2 cellular contexts compared by ENCODE assay signal in the genomic region with DNA sequence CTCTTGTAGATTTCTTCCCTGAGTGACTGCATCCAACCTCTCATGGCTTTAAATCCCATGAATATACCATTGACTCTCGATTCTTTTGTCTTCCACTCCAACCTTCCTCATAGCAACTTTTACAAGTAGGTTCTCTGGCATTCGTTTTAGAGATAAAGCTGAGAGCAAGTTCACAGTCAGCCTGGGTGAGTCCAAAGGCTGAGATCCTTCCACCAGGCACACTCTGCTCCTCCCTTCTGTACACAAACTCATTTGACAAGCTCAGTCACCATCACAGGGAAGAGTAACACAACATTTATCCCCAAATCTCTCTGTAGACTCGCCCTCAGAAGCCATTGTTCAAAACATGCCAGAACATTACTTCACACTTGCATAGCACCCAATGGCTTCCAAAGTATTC.
A peak's percentile ranks its signal among the peaks of the same experiment; 100 is the strongest.
TF ChIP-seq lines count a peak whose summit lies in the region.

No MANE protein-coding gene starts in this region.

TF ChIP-seq in WTC11, 78 proteins besides CTCF, POLR2A, EP300 and RAD21 (continued from another document):
- TF ChIP-seq, protein P1, sequence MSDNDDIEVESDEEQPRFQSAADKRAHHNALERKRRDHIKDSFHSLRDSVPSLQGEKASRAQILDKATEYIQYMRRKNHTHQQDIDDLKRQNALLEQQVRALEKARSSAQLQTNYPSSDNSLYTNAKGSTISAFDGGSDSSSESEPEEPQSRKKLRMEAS (CRISPR knock-in tag; IDR thresholded peaks at IDR 0.05), result no peak
- TF ChIP-seq ZNF138 (CRISPR knock-in tag; conservative IDR thresholded peaks at IDR 0.05) (no peak), NFE2L1 (CRISPR knock-in tag; IDR thresholded peaks at IDR 0.05) (no peak), CREB1 (CRISPR knock-in tag; IDR thresholded peaks at IDR 0.05) (no peak), JUN (CRISPR knock-in tag; IDR thresholded peaks at IDR 0.05) (no peak), JAZF1 (CRISPR knock-in tag; IDR thresholded peaks at IDR 0.05) (no peak), RORB (CRISPR knock-in tag; IDR thresholded peaks at IDR 0.05) (no peak)
- TF ChIP-seq, protein P2, sequence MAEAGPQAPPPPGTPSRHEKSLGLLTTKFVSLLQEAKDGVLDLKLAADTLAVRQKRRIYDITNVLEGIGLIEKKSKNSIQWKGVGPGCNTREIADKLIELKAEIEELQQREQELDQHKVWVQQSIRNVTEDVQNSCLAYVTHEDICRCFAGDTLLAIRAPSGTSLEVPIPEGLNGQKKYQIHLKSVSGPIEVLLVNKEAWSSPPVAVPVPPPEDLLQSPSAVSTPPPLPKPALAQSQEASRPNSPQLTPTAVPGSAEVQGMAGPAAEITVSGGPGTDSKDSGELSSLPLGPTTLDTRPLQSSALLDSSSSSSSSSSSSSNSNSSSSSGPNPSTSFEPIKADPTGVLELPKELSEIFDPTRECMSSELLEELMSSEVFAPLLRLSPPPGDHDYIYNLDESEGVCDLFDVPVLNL (CRISPR knock-in tag; IDR thresholded peaks at IDR 0.05; ENCODE audit: borderline replicate concordance, low read depth), result no peak
- TF ChIP-seq, protein P3, sequence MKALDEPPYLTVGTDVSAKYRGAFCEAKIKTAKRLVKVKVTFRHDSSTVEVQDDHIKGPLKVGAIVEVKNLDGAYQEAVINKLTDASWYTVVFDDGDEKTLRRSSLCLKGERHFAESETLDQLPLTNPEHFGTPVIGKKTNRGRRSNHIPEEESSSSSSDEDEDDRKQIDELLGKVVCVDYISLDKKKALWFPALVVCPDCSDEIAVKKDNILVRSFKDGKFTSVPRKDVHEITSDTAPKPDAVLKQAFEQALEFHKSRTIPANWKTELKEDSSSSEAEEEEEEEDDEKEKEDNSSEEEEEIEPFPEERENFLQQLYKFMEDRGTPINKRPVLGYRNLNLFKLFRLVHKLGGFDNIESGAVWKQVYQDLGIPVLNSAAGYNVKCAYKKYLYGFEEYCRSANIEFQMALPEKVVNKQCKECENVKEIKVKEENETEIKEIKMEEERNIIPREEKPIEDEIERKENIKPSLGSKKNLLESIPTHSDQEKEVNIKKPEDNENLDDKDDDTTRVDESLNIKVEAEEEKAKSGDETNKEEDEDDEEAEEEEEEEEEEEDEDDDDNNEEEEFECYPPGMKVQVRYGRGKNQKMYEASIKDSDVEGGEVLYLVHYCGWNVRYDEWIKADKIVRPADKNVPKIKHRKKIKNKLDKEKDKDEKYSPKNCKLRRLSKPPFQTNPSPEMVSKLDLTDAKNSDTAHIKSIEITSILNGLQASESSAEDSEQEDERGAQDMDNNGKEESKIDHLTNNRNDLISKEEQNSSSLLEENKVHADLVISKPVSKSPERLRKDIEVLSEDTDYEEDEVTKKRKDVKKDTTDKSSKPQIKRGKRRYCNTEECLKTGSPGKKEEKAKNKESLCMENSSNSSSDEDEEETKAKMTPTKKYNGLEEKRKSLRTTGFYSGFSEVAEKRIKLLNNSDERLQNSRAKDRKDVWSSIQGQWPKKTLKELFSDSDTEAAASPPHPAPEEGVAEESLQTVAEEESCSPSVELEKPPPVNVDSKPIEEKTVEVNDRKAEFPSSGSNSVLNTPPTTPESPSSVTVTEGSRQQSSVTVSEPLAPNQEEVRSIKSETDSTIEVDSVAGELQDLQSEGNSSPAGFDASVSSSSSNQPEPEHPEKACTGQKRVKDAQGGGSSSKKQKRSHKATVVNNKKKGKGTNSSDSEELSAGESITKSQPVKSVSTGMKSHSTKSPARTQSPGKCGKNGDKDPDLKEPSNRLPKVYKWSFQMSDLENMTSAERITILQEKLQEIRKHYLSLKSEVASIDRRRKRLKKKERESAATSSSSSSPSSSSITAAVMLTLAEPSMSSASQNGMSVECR (CRISPR knock-in tag; IDR thresholded peaks at IDR 0.05; ENCODE audit: borderline replicate concordance), result no peak
- TF ChIP-seq, protein P4, sequence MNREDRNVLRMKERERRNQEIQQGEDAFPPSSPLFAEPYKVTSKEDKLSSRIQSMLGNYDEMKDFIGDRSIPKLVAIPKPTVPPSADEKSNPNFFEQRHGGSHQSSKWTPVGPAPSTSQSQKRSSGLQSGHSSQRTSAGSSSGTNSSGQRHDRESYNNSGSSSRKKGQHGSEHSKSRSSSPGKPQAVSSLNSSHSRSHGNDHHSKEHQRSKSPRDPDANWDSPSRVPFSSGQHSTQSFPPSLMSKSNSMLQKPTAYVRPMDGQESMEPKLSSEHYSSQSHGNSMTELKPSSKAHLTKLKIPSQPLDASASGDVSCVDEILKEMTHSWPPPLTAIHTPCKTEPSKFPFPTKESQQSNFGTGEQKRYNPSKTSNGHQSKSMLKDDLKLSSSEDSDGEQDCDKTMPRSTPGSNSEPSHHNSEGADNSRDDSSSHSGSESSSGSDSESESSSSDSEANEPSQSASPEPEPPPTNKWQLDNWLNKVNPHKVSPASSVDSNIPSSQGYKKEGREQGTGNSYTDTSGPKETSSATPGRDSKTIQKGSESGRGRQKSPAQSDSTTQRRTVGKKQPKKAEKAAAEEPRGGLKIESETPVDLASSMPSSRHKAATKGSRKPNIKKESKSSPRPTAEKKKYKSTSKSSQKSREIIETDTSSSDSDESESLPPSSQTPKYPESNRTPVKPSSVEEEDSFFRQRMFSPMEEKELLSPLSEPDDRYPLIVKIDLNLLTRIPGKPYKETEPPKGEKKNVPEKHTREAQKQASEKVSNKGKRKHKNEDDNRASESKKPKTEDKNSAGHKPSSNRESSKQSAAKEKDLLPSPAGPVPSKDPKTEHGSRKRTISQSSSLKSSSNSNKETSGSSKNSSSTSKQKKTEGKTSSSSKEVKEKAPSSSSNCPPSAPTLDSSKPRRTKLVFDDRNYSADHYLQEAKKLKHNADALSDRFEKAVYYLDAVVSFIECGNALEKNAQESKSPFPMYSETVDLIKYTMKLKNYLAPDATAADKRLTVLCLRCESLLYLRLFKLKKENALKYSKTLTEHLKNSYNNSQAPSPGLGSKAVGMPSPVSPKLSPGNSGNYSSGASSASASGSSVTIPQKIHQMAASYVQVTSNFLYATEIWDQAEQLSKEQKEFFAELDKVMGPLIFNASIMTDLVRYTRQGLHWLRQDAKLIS (CRISPR knock-in tag; IDR thresholded peaks at IDR 0.05; ENCODE audit: borderline replicate concordance), result no peak

TF ChIP-seq in HepG2, 621 proteins besides CTCF, POLR2A, EP300 and RAD21 (continued from another document and continues in another):
- TF ChIP-seq, protein P5, sequence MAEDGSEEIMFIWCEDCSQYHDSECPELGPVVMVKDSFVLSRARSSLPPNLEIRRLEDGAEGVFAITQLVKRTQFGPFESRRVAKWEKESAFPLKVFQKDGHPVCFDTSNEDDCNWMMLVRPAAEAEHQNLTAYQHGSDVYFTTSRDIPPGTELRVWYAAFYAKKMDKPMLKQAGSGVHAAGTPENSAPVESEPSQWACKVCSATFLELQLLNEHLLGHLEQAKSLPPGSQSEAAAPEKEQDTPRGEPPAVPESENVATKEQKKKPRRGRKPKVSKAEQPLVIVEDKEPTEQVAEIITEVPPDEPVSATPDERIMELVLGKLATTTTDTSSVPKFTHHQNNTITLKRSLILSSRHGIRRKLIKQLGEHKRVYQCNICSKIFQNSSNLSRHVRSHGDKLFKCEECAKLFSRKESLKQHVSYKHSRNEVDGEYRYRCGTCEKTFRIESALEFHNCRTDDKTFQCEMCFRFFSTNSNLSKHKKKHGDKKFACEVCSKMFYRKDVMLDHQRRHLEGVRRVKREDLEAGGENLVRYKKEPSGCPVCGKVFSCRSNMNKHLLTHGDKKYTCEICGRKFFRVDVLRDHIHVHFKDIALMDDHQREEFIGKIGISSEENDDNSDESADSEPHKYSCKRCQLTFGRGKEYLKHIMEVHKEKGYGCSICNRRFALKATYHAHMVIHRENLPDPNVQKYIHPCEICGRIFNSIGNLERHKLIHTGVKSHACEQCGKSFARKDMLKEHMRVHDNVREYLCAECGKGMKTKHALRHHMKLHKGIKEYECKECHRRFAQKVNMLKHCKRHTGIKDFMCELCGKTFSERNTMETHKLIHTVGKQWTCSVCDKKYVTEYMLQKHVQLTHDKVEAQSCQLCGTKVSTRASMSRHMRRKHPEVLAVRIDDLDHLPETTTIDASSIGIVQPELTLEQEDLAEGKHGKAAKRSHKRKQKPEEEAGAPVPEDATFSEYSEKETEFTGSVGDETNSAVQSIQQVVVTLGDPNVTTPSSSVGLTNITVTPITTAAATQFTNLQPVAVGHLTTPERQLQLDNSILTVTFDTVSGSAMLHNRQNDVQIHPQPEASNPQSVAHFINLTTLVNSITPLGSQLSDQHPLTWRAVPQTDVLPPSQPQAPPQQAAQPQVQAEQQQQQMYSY (CRISPR knock-in tag; IDR thresholded peaks at IDR 0.05), result no peak
- TF ChIP-seq RELA (CRISPR knock-in tag; IDR thresholded peaks at IDR 0.05) (no peak), HMG20A (CRISPR knock-in tag; IDR thresholded peaks at IDR 0.05; ENCODE audit: borderline replicate concordance) (no peak), KLF6 (CRISPR knock-in tag; IDR thresholded peaks at IDR 0.05) (no peak), CBFB (CRISPR knock-in tag; IDR thresholded peaks at IDR 0.05) (no peak), FOXA1 (IDR thresholded peaks at IDR 0.05) (no peak), FOXA1 (CRISPR knock-in tag; IDR thresholded peaks at IDR 0.05) (0 out of 2 replicates have a peak, but pooled peaks have one; percentile 37), HNF4A (CRISPR knock-in tag; IDR thresholded peaks at IDR 0.05) (peak; percentile 79), MIER2 (CRISPR knock-in tag; IDR thresholded peaks at IDR 0.05) (peak; percentile 40; the same call in 1 of the 2 replicates), SOX13 (IDR thresholded peaks at IDR 0.05) (no peak), SOX13 (CRISPR knock-in tag; conservative IDR thresholded peaks at IDR 0.05 in 1 of 2, IDR thresholded peaks at IDR 0.05 in 1 of 2) (peak in 1 of 2 experiments; percentile 39; a peak in 1 of 4 replicates), MEIS2 (CRISPR knock-in tag; IDR thresholded peaks at IDR 0.05) (0 out of 2 replicates have a peak, but pooled peaks have one; percentile 23), ASH2L (IDR thresholded peaks at IDR 0.05; ENCODE audit: insufficient read length, low read depth, low read length) (no peak), SOX5 (CRISPR knock-in tag; IDR thresholded peaks at IDR 0.05; ENCODE audit: borderline replicate concordance) (0 out of 2 replicates have a peak, but pooled peaks have one; percentile 22)
- TF ChIP-seq, protein P6, sequence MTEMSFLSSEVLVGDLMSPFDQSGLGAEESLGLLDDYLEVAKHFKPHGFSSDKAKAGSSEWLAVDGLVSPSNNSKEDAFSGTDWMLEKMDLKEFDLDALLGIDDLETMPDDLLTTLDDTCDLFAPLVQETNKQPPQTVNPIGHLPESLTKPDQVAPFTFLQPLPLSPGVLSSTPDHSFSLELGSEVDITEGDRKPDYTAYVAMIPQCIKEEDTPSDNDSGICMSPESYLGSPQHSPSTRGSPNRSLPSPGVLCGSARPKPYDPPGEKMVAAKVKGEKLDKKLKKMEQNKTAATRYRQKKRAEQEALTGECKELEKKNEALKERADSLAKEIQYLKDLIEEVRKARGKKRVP (CRISPR knock-in tag; IDR thresholded peaks at IDR 0.05), result no peak
- TF ChIP-seq, protein P7, sequence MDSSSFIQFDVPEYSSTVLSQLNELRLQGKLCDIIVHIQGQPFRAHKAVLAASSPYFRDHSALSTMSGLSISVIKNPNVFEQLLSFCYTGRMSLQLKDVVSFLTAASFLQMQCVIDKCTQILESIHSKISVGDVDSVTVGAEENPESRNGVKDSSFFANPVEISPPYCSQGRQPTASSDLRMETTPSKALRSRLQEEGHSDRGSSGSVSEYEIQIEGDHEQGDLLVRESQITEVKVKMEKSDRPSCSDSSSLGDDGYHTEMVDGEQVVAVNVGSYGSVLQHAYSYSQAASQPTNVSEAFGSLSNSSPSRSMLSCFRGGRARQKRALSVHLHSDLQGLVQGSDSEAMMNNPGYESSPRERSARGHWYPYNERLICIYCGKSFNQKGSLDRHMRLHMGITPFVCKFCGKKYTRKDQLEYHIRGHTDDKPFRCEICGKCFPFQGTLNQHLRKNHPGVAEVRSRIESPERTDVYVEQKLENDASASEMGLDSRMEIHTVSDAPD (CRISPR knock-in tag; IDR thresholded peaks at IDR 0.05), result 0 out of 2 replicates have a peak, but pooled peaks have one; percentile 43
- TF ChIP-seq, protein P8, sequence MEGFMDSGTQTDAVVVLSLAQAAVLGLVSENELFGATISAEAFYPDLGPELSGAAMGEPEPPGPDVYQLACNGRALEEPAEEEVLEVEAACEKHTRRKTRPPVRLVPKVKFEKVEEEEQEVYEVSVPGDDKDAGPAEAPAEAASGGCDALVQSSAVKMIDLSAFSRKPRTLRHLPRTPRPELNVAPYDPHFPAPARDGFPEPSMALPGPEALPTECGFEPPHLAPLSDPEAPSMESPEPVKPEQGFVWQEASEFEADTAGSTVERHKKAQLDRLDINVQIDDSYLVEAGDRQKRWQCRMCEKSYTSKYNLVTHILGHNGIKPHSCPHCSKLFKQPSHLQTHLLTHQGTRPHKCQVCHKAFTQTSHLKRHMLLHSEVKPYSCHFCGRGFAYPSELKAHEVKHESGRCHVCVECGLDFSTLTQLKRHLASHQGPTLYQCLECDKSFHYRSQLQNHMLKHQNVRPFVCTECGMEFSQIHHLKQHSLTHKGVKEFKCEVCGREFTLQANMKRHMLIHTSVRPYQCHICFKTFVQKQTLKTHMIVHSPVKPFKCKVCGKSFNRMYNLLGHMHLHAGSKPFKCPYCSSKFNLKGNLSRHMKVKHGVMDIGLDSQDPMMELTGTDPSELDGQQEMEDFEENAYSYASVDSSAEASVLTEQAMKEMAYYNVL (CRISPR knock-in tag; IDR thresholded peaks at IDR 0.05; ENCODE audit: borderline replicate concordance), result peak; percentile 31; the same call in 1 of the 2 replicates
- TF ChIP-seq, protein P9, sequence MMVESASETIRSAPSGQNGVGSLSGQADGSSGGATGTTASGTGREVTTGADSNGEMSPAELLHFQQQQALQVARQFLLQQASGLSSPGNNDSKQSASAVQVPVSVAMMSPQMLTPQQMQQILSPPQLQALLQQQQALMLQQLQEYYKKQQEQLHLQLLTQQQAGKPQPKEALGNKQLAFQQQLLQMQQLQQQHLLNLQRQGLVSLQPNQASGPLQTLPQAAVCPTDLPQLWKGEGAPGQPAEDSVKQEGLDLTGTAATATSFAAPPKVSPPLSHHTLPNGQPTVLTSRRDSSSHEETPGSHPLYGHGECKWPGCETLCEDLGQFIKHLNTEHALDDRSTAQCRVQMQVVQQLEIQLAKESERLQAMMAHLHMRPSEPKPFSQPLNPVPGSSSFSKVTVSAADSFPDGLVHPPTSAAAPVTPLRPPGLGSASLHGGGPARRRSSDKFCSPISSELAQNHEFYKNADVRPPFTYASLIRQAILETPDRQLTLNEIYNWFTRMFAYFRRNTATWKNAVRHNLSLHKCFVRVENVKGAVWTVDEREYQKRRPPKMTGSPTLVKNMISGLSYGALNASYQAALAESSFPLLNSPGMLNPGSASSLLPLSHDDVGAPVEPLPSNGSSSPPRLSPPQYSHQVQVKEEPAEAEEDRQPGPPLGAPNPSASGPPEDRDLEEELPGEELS (CRISPR knock-in tag; IDR thresholded peaks at IDR 0.05), result peak; percentile 23; the same call in 1 of the 2 replicates
- TF ChIP-seq, protein P10, sequence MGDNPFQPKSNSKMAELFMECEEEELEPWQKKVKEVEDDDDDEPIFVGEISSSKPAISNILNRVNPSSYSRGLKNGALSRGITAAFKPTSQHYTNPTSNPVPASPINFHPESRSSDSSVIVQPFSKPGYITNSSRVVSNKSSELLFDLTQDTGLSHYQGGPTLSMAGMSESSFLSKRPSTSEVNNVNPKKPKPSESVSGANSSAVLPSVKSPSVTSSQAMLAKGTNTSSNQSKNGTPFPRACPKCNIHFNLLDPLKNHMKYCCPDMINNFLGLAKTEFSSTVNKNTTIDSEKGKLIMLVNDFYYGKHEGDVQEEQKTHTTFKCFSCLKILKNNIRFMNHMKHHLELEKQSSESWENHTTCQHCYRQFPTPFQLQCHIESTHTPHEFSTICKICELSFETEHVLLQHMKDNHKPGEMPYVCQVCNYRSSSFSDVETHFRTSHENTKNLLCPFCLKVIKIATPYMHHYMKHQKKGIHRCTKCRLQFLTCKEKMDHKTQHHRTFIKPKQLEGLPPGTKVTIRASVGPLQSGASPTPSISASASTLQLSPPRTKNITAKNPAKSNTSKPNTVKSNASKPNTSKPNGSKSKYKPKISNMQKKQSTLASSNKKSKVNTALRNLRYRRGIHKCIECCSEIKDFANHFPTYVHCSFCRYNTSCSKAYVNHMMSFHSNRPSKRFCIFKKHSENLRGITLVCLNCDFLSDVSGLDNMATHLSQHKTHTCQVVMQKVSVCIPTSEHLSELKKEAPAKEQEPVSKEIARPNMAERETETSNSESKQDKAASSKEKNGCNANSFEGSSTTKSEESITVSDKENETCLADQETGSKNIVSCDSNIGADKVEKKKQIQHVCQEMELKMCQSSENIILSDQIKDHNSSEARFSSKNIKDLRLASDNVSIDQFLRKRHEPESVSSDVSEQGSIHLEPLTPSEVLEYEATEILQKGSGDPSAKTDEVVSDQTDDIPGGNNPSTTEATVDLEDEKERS (CRISPR knock-in tag; IDR thresholded peaks at IDR 0.05), result no peak
